ENCODE assay signal across 16 cellular contexts in genomic region chr12:106082216-106083175, GRCh38. TPM values are rescaled to one million over a fixed set of nuclear protein-coding genes. Genes with fewer than 3 reads are reported as not detected.
A peak's percentile ranks its signal among the peaks of the same experiment; 100 is the strongest.
DNase-seq lines count a peak whose midpoint lies in the region; ATAC-seq, FAIRE-seq and TF ChIP-seq lines count a peak whose summit lies in the region.
"Had no signal": no experiment of that assay in that cellular context is flagged by ENCODE, and none has a peak within 500 bp of the region (broad histone marks: within the 10 kb centered on the region; RNA-seq: fewer than 3 reads in every experiment).

No MANE protein-coding gene starts in this region.

- H3K4me1 ChIP-seq in neuronal stem cell (ENCODE audit: control insufficient read depth in 2 of 2, insufficient read depth in 1 of 2, low read depth in 1 of 2, low read length in 2 of 2) = peaks cover 39 to 65% of the 10 kb centered on the region in 2 donors
- H3K4me1 ChIP-seq: prostate gland had no signal

- no peak overlapping the region for H3K18ac ChIP-seq in neuronal stem cell (ENCODE audit: low read length)

- H3K4me3 ChIP-seq in AG04450 (ENCODE audit: low read depth, low read length) = no peak overlapping the region
- no peak overlapping the region for H3K4me3 ChIP-seq in neuronal stem cell (ENCODE audit: low read length in 2 of 2)
- H3K4me3 ChIP-seq: prostate gland had no signal

- POLR2A ChIA-PET in AG04450 (lab: Yijun Ruan, JAX) = no interaction called here

- WGBS in neuronal stem cell (ENCODE audit: extremely low coverage in 2 of 2, insufficient read length in 2 of 2, insufficient replicate concordance in 1 of 2), 2 donors = no CpG with 5 or more reads among the region's 15 CpGs

- no peak overlapping the region for H3K4me2 ChIP-seq in neuronal stem cell (ENCODE audit: insufficient read depth, low read length, poor library complexity, severe bottlenecking)

- CTCF ChIA-PET in AG04450 (lab: Charles Lee) = interaction anchor here (1.0 kb wide), 1 partner anchor 54 kb away, joined by 4 read pairs; no protein-coding TSS in a partner anchor

- H3K9me3 ChIP-seq in AG04450 (ENCODE audit: control insufficient read depth, insufficient read depth, low read length) = no peaks in the 10 kb centered on the region
- peaks cover 0 to 16% of the 10 kb centered on the region in 2 donors for H3K9me3 ChIP-seq in neuronal stem cell (replicated peaks in 1 of 2; ENCODE audit: control insufficient read depth in 2 of 2, insufficient read depth in 1 of 2, low read depth in 1 of 2, low read length in 2 of 2)
- H3K9me3 ChIP-seq: prostate gland had no signal

- H3K23ac ChIP-seq in neuronal stem cell (ENCODE audit: low read depth, low read length, poor library complexity) = no peak overlapping the region

- H3K9ac ChIP-seq in neuronal stem cell (ENCODE audit: low read depth, low read length, poor library complexity) = no peak overlapping the region

- no peak overlapping the region for H2BK5ac ChIP-seq in neuronal stem cell (ENCODE audit: low read length)

- ATAC-seq in GM19395 (IDR thresholded peaks at IDR 0.05; ENCODE audit: unreplicated experiment) = no peak
- ATAC-seq: activated CD8-positive, alpha-beta T cell treated with anti-CD3 and anti-CD28 coated beads for 36 hours; activated T-helper 17 cell treated with anti-CD3 and anti-CD28 coated beads, Interleukin-2, amount 50 U/mL, for 72 hours had no signal

- peaks cover 2% of the 10 kb centered on the region for H3K79me1 ChIP-seq in neuronal stem cell (ENCODE audit: low read depth, low read length)

- H3K27ac ChIP-seq in AG04450 (ENCODE audit: low read depth, low read length) (peak overlapping the region; percentile 66), neuronal stem cell (replicated peaks; ENCODE audit: low read length) (no peak overlapping the region)
- H3K27ac ChIP-seq: prostate gland had no signal

- H2AK5ac ChIP-seq in neuronal stem cell (ENCODE audit: low read depth, low read length) = peak overlapping the region; percentile 29

- H3K9me3 Mint-ChIP-seq in endothelial cell (ENCODE audit: unreplicated experiment) = no peaks in the 10 kb centered on the region
- H3K9me3 Mint-ChIP-seq: activated CD8-positive, alpha-beta T cell treated with anti-CD3 and anti-CD28 coated beads for 36 hours; activated T-helper 17 cell treated with anti-CD3 and anti-CD28 coated beads, Interleukin-2, amount 50 U/mL, for 72 hours had no signal

- H3K27me3 ChIP-seq in AG04450 (ENCODE audit: control insufficient read depth, insufficient read depth, low read length) (no peaks in the 10 kb centered on the region), neuronal stem cell (ENCODE audit: control insufficient read depth in 3 of 3, insufficient read depth in 3 of 3, low read depth in 1 of 3, low read length in 3 of 3) (no peaks in the 10 kb centered on the region)

- no peak overlapping the region for H3K14ac ChIP-seq in neuronal stem cell (ENCODE audit: low read length)

- no peak overlapping the region for H3K4ac ChIP-seq in neuronal stem cell (ENCODE audit: low read length)

- H2BK12ac ChIP-seq in neuronal stem cell (ENCODE audit: low read length) = no peak overlapping the region

- H4K8ac ChIP-seq in neuronal stem cell (ENCODE audit: low read depth, low read length) = no peak overlapping the region

- FAIRE-seq in RCC 7860 (lab: Jason Lieb, UNC) = peak; percentile 17
- FAIRE-seq: TTC549 had no signal

- peaks cover 10 to 81% of the 10 kb centered on the region in 2 donors for H3K36me3 ChIP-seq in neuronal stem cell (replicated peaks in 1 of 2; ENCODE audit: control insufficient read depth in 2 of 2, insufficient read depth in 2 of 2, low read length in 2 of 2)
- H3K36me3 ChIP-seq: prostate gland had no signal

- no peak overlapping the region for H4K91ac ChIP-seq in neuronal stem cell (ENCODE audit: low read depth, low read length, poor library complexity)

- H3K4me3 Mint-ChIP-seq in endothelial cell (ENCODE audit: unreplicated experiment) = peak overlapping the region; percentile 48
- H3K4me3 Mint-ChIP-seq: activated CD8-positive, alpha-beta T cell treated with anti-CD3 and anti-CD28 coated beads for 36 hours; activated T-helper 17 cell treated with anti-CD3 and anti-CD28 coated beads, Interleukin-2, amount 50 U/mL, for 72 hours had no signal

- DNase-seq in AG04450 (ENCODE audit: low read depth, low spot score) (no peak), RCC 7860 (ENCODE audit: low spot score) (peak; percentile 49), endothelial cell (ENCODE audit: low spot score) (no peak), neuronal stem cell (ENCODE audit: low spot score) (no peak), posterior vena cava (ENCODE audit: low spot score) (no peak), hepatic stellate cell (ENCODE audit: low spot score) (no peak)
- no peak for DNase-seq in stimulated activated CD4-positive, alpha-beta T cell treated with anti-CD3 and anti-CD28 coated beads, Interleukin-2, amount 100 ng/mL, for 48 hours
- DNase-seq: activated CD8-positive, alpha-beta T cell treated with anti-CD3 and anti-CD28 coated beads for 36 hours; amniotic stem cell; NCI-H1092; NCI-H2171 treated with DMSO at 0.1 percent for 48 hours; stimulated activated CD4-positive, alpha-beta T cell treated with anti-CD3 and anti-CD28 coated beads, Interleukin-1b, Interleukin-23, amount 100 ng/mL, for 48 hours had no signal

- H2BK15ac ChIP-seq in neuronal stem cell (ENCODE audit: low read length) = no peak overlapping the region

- H3K4me1 Mint-ChIP-seq in endothelial cell (ENCODE audit: unreplicated experiment) = peaks cover 52% of the 10 kb centered on the region
- H3K4me1 Mint-ChIP-seq: activated T-helper 17 cell treated with anti-CD3 and anti-CD28 coated beads, Interleukin-2, amount 50 U/mL, for 72 hours had no signal

- H3K27ac Mint-ChIP-seq in endothelial cell (ENCODE audit: unreplicated experiment) = peak overlapping the region; percentile 9
- H3K27ac Mint-ChIP-seq: activated CD8-positive, alpha-beta T cell treated with anti-CD3 and anti-CD28 coated beads for 36 hours; activated T-helper 17 cell treated with anti-CD3 and anti-CD28 coated beads, Interleukin-2, amount 50 U/mL, for 72 hours had no signal

- intact Hi-C loops in posterior vena cava (cut with DNase I) = no loop called here

- H2BK120ac ChIP-seq in neuronal stem cell (ENCODE audit: low read depth, low read length) = no peak overlapping the region

- peaks cover 37% of the 10 kb centered on the region for H3K36me3 Mint-ChIP-seq in endothelial cell (ENCODE audit: low read depth, unreplicated experiment)

- H2AFZ ChIP-seq in neuronal stem cell (ENCODE audit: low read length) = no peak overlapping the region

- H3K27me3 Mint-ChIP-seq in endothelial cell (ENCODE audit: unreplicated experiment) = peaks cover 3% of the 10 kb centered on the region

- TF ChIP-seq CTCF in AG04450 (IDR thresholded peaks at IDR 0.05; ENCODE audit: low read depth, low read length) = no peak
- TF ChIP-seq CTCF in endothelial cell (IDR thresholded peaks at IDR 0.05; ENCODE audit: unreplicated experiment) = no peak

RNA-seq across cellular contexts. Expression of gene NUAK1, which starts 56.3 kb away (rescaled TPM):
- polyA plus RNA-seq in AG04450 (2011; rRNA removed) = 6.5 and 8.3 TPM in 2 replicates
- polyA minus RNA-seq in AG04450 (2011; rRNA and poly(A)+ RNA removed) = 10.6 TPM in 2 replicates
- total RNA-seq in endothelial cell (ENCODE audit: unreplicated experiment) = 16.6 TPM
- 13.1 TPM for polyA plus RNA-seq in neuronal stem cell (2013, experiment 1 of 2)
- 13.4 TPM for polyA plus RNA-seq in neuronal stem cell (2013, experiment 2 of 2)
- total RNA-seq in posterior vena cava = 10 to 100 TPM; 16.9 to 17.7 TPM
- total RNA-seq: activated CD8-positive, alpha-beta T cell treated with anti-CD3 and anti-CD28 coated beads for 36 hours; activated T-helper 17 cell treated with anti-CD3 and anti-CD28 coated beads, Interleukin-2, amount 50 U/mL, for 72 hours had no signal
